1 cellular context compared by ENCODE assay signal in the genomic region with DNA sequence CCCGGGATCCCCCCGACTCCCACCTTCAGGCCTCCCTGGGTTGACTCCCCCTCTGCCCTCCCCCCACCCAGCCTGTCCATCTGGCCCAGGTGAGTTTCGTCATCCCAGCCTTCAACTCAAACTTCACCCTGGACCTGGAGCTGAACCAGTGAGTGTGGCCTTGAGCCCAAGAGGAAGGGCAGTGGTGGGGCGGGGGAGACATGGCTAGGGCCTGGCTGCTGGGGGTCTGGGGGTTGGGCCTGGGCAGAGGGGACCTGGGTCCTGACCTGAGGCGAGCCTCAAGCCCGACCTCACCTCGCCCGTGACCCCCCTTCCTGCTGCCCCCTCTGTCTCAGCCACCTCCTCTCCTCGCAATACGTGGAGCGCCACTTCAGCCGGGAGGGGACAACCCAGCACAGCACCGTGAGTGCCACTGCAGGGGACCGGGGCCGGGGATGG.
A peak's percentile ranks its signal among the peaks of the same experiment; 100 is the strongest.
TF ChIP-seq lines count a peak whose summit lies in the region.

No MANE protein-coding gene starts in this region.

TF ChIP-seq in HepG2, 621 proteins besides CTCF, POLR2A, EP300 and RAD21 (continued from another document and continues in another):
- peak; percentile 74; the same call in 1 of the 2 replicates for TF ChIP-seq ZBTB7A (CRISPR knock-in tag; IDR thresholded peaks at IDR 0.05)
- TF ChIP-seq UBTF (CRISPR knock-in tag; IDR thresholded peaks at IDR 0.05): no peak
- no peak for TF ChIP-seq ZNF17 (CRISPR knock-in tag; IDR thresholded peaks at IDR 0.05)
- no peak for TF ChIP-seq ZNF10 (CRISPR knock-in tag; IDR thresholded peaks at IDR 0.05; ENCODE audit: borderline replicate concordance, low read depth)
- no peak for TF ChIP-seq ONECUT2 (CRISPR knock-in tag; IDR thresholded peaks at IDR 0.05)
- no peak for TF ChIP-seq HHEX (CRISPR knock-in tag; IDR thresholded peaks at IDR 0.05)
- no peak for TF ChIP-seq SMAD1 (CRISPR knock-in tag; IDR thresholded peaks at IDR 0.05; ENCODE audit: borderline replicate concordance, low read depth)
- no peak for TF ChIP-seq PTBP1 (IDR thresholded peaks at IDR 0.05; ENCODE audit: low read depth, low read length, poor library complexity, severe bottlenecking)
- TF ChIP-seq, protein P1, sequence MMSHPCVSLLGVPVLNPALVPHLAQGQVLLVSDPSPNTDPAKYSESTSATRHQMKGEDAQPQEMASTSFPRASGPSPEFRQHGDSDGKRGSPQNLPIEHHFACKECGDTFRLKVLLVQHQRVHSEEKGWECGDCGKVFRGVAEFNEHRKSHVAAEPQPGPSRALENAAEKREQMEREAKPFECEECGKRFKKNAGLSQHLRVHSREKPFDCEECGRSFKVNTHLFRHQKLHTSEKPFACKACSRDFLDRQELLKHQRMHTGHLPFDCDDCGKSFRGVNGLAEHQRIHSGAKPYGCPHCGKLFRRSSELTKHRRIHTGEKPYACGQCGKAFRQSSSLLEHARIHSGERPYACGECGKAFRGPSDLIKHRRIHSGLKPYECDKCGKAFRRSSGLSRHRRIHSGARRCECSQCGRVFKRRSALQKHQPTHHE (CRISPR knock-in tag; IDR thresholded peaks at IDR 0.05; ENCODE audit: borderline replicate concordance): no peak
- TF ChIP-seq ETS1 (CRISPR knock-in tag; IDR thresholded peaks at IDR 0.05): no peak
- no peak for TF ChIP-seq ZNF629 (CRISPR knock-in tag; conservative IDR thresholded peaks at IDR 0.05)
- TF ChIP-seq KLF9 (CRISPR knock-in tag; IDR thresholded peaks at IDR 0.05; ENCODE audit: low read depth): no peak
- TF ChIP-seq PRPF4 (IDR thresholded peaks at IDR 0.05; ENCODE audit: low read depth, low read length, poor library complexity, severe bottlenecking): no peak
- TF ChIP-seq ATF3 (CRISPR knock-in tag; IDR thresholded peaks at IDR 0.05): peak; percentile 64; the same call in 1 of the 2 replicates
- peak; percentile 95 for TF ChIP-seq RARA (CRISPR knock-in tag; IDR thresholded peaks at IDR 0.05)
- TF ChIP-seq ATF4 (CRISPR knock-in tag; IDR thresholded peaks at IDR 0.05): peak in 1 of 2 experiments; percentile 78; a peak in 2 of 4 replicates
- TF ChIP-seq ZSCAN20 (CRISPR knock-in tag; IDR thresholded peaks at IDR 0.05; ENCODE audit: borderline replicate concordance): no peak
- no peak for TF ChIP-seq MIER2 (CRISPR knock-in tag; IDR thresholded peaks at IDR 0.05)
- peak; percentile 57; the same call in 1 of the 2 replicates for TF ChIP-seq TFAP4 (IDR thresholded peaks at IDR 0.05; ENCODE audit: borderline replicate concordance, low read depth)
- TF ChIP-seq SOX5 (CRISPR knock-in tag; IDR thresholded peaks at IDR 0.05; ENCODE audit: borderline replicate concordance): no peak
- no peak for TF ChIP-seq MTF1 (CRISPR knock-in tag; IDR thresholded peaks at IDR 0.05)
- TF ChIP-seq, protein P2, sequence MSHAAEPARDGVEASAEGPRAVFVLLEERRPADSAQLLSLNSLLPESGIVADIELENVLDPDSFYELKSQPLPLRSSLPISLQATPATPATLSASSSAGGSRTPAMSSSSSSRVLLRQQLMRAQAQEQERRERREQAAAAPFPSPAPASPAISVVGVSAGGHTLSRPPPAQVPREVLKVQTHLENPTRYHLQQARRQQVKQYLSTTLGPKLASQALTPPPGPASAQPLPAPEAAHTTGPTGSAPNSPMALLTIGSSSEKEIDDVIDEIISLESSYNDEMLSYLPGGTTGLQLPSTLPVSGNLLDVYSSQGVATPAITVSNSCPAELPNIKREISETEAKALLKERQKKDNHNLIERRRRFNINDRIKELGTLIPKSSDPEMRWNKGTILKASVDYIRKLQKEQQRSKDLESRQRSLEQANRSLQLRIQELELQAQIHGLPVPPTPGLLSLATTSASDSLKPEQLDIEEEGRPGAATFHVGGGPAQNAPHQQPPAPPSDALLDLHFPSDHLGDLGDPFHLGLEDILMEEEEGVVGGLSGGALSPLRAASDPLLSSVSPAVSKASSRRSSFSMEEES (CRISPR knock-in tag; IDR thresholded peaks at IDR 0.05): no peak
- no peak for TF ChIP-seq ZNF124 (CRISPR knock-in tag; IDR thresholded peaks at IDR 0.05)
- no peak for TF ChIP-seq NFIB (CRISPR knock-in tag; IDR thresholded peaks at IDR 0.05; ENCODE audit: borderline replicate concordance)
- no peak for TF ChIP-seq ZNF121 (CRISPR knock-in tag; IDR thresholded peaks at IDR 0.05)
- TF ChIP-seq KDM4B (CRISPR knock-in tag; IDR thresholded peaks at IDR 0.05): no peak
- TF ChIP-seq GABPA (IDR thresholded peaks at IDR 0.05; ENCODE audit: low read depth, low read length): no peak
- TF ChIP-seq GABPA (CRISPR knock-in tag; IDR thresholded peaks at IDR 0.05; ENCODE audit: low read depth): no peak
- TF ChIP-seq RXRA (CRISPR knock-in tag; IDR thresholded peaks at IDR 0.05): peak; percentile 65; the same call in 1 of the 2 replicates
- TF ChIP-seq MAFK (conservative IDR thresholded peaks at IDR 0.05 in 1 of 2, IDR thresholded peaks at IDR 0.05 in 1 of 2; ENCODE audit: low read length in 2 of 2): no peak
- no peak for TF ChIP-seq RBM39 (IDR thresholded peaks at IDR 0.05; ENCODE audit: low read depth, low read length, poor library complexity, severe bottlenecking)
- TF ChIP-seq SIX4 (CRISPR knock-in tag; IDR thresholded peaks at IDR 0.05): no peak
- no peak for TF ChIP-seq KMT2B (CRISPR knock-in tag; IDR thresholded peaks at IDR 0.05)
- TF ChIP-seq STAG1 (CRISPR knock-in tag; IDR thresholded peaks at IDR 0.05): no peak
- peak; percentile 82 for TF ChIP-seq CEBPG (CRISPR knock-in tag; IDR thresholded peaks at IDR 0.05)
- TF ChIP-seq, protein P3, sequence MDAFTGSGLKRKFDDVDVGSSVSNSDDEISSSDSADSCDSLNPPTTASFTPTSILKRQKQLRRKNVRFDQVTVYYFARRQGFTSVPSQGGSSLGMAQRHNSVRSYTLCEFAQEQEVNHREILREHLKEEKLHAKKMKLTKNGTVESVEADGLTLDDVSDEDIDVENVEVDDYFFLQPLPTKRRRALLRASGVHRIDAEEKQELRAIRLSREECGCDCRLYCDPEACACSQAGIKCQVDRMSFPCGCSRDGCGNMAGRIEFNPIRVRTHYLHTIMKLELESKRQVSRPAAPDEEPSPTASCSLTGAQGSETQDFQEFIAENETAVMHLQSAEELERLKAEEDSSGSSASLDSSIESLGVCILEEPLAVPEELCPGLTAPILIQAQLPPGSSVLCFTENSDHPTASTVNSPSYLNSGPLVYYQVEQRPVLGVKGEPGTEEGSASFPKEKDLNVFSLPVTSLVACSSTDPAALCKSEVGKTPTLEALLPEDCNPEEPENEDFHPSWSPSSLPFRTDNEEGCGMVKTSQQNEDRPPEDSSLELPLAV (CRISPR knock-in tag; conservative IDR thresholded peaks at IDR 0.05; ENCODE audit: low read depth): no peak
- TF ChIP-seq PLRG1 (conservative IDR thresholded peaks at IDR 0.05): no peak
- TF ChIP-seq ETV6 (CRISPR knock-in tag; conservative IDR thresholded peaks at IDR 0.05): no peak
- TF ChIP-seq, protein P4, sequence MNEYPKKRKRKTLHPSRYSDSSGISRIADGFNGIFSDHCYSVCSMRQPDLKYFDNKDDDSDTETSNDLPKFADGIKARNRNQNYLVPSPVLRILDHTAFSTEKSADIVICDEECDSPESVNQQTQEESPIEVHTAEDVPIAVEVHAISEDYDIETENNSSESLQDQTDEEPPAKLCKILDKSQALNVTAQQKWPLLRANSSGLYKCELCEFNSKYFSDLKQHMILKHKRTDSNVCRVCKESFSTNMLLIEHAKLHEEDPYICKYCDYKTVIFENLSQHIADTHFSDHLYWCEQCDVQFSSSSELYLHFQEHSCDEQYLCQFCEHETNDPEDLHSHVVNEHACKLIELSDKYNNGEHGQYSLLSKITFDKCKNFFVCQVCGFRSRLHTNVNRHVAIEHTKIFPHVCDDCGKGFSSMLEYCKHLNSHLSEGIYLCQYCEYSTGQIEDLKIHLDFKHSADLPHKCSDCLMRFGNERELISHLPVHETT (CRISPR knock-in tag; conservative IDR thresholded peaks at IDR 0.05): no peak
- TF ChIP-seq NONO (IDR thresholded peaks at IDR 0.05): no peak
- TF ChIP-seq NONO (CRISPR knock-in tag; conservative IDR thresholded peaks at IDR 0.05): peak; percentile 70
- no peak for TF ChIP-seq ZNF598 (CRISPR knock-in tag; IDR thresholded peaks at IDR 0.05; ENCODE audit: borderline replicate concordance)
- TF ChIP-seq ZNF788 (CRISPR knock-in tag; IDR thresholded peaks at IDR 0.05; ENCODE audit: borderline replicate concordance): 0 out of 2 replicates have a peak, but pooled peaks have one; percentile 7
- no peak for TF ChIP-seq NR2C2 (CRISPR knock-in tag; IDR thresholded peaks at IDR 0.05; ENCODE audit: borderline replicate concordance)
- TF ChIP-seq, protein P5, sequence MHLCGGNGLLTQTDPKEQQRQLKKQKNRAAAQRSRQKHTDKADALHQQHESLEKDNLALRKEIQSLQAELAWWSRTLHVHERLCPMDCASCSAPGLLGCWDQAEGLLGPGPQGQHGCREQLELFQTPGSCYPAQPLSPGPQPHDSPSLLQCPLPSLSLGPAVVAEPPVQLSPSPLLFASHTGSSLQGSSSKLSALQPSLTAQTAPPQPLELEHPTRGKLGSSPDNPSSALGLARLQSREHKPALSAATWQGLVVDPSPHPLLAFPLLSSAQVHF (CRISPR knock-in tag; IDR thresholded peaks at IDR 0.05): no peak
- no peak for TF ChIP-seq ZNF703 (CRISPR knock-in tag; IDR thresholded peaks at IDR 0.05; ENCODE audit: borderline replicate concordance)
- TF ChIP-seq PAF1 (CRISPR knock-in tag; IDR thresholded peaks at IDR 0.05): no peak
- no peak for TF ChIP-seq ELF3 (CRISPR knock-in tag; IDR thresholded peaks at IDR 0.05)
- TF ChIP-seq BRCA1 (CRISPR knock-in tag; IDR thresholded peaks at IDR 0.05): no peak
- 0 out of 2 replicates have a peak, but pooled peaks have one; percentile 50 for TF ChIP-seq KLF13 (CRISPR knock-in tag; IDR thresholded peaks at IDR 0.05)
- TF ChIP-seq RFX5 (IDR thresholded peaks at IDR 0.05; ENCODE audit: low read depth, low read length): no peak
- no peak for TF ChIP-seq NFRKB (IDR thresholded peaks at IDR 0.05)
- TF ChIP-seq KDM3A (CRISPR knock-in tag; IDR thresholded peaks at IDR 0.05; ENCODE audit: low read depth): no peak
- TF ChIP-seq MTA1 (CRISPR knock-in tag; IDR thresholded peaks at IDR 0.05; ENCODE audit: borderline replicate concordance): no peak
- no peak for TF ChIP-seq FOXK1 (CRISPR knock-in tag; IDR thresholded peaks at IDR 0.05; ENCODE audit: borderline replicate concordance, low read depth)
- TF ChIP-seq ERF (CRISPR knock-in tag; IDR thresholded peaks at IDR 0.05): no peak
- no peak for TF ChIP-seq ZNF564 (CRISPR knock-in tag; IDR thresholded peaks at IDR 0.05)
- no peak for TF ChIP-seq PAWR (CRISPR knock-in tag; IDR thresholded peaks at IDR 0.05; ENCODE audit: borderline replicate concordance)
- TF ChIP-seq, protein P6, sequence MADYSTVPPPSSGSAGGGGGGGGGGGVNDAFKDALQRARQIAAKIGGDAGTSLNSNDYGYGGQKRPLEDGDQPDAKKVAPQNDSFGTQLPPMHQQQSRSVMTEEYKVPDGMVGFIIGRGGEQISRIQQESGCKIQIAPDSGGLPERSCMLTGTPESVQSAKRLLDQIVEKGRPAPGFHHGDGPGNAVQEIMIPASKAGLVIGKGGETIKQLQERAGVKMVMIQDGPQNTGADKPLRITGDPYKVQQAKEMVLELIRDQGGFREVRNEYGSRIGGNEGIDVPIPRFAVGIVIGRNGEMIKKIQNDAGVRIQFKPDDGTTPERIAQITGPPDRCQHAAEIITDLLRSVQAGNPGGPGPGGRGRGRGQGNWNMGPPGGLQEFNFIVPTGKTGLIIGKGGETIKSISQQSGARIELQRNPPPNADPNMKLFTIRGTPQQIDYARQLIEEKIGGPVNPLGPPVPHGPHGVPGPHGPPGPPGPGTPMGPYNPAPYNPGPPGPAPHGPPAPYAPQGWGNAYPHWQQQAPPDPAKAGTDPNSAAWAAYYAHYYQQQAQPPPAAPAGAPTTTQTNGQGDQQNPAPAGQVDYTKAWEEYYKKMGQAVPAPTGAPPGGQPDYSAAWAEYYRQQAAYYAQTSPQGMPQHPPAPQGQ (CRISPR knock-in tag; IDR thresholded peaks at IDR 0.05; ENCODE audit: borderline replicate concordance): no peak
- TF ChIP-seq FOXJ3 (CRISPR knock-in tag; IDR thresholded peaks at IDR 0.05; ENCODE audit: borderline replicate concordance): no peak
- peak; percentile 40; the same call in 1 of the 2 replicates for TF ChIP-seq ZFX (CRISPR knock-in tag; IDR thresholded peaks at IDR 0.05; ENCODE audit: low read depth)
